Comparison of ENCODE assay signal across 8 cellular contexts in genomic region chr3:136860541-136860940, GRCh38. TPM values are rescaled to one million over a fixed set of nuclear protein-coding genes. Genes with fewer than 3 reads are reported as not detected.
A peak's percentile ranks its signal among the peaks of the same experiment; 100 is the strongest.
DNase-seq lines count a peak whose midpoint lies in the region; ATAC-seq and TF ChIP-seq lines count a peak whose summit lies in the region.

No MANE protein-coding gene starts in this region.

- no peaks in the 10 kb centered on the region for H3K27me3 Mint-ChIP-seq in activated CD4-positive, alpha-beta T cell treated with anti-CD3 and anti-CD28 coated beads for 36 hours

- 58 to 66% methylated on average over 4 of the region's 4 CpGs for WGBS in gastroesophageal sphincter (ENCODE audit: low coverage in 1 of 2), 2 donors

- ATAC-seq in activated CD4-positive, alpha-beta T cell treated with anti-CD3 and anti-CD28 coated beads for 36 hours: no peak
- ATAC-seq in gastroesophageal sphincter (no peak), GM19463 (IDR thresholded peaks at IDR 0.05; ENCODE audit: unreplicated experiment) (no peak)

- H3K4me3 Mint-ChIP-seq in activated CD4-positive, alpha-beta T cell treated with anti-CD3 and anti-CD28 coated beads for 36 hours: peak overlapping the region; percentile 96

- no peak for TF ChIP-seq POLR2A in gastroesophageal sphincter (IDR thresholded peaks at IDR 0.05)

- H3K36me3 ChIP-seq in SK-N-MC (ENCODE audit: insufficient read depth, low read length) (peaks cover 6% of the 10 kb centered on the region; the same call in 1 of the 2 replicates), gastroesophageal sphincter (no peaks in the 10 kb centered on the region), subcutaneous abdominal adipose tissue (ENCODE audit: control insufficient read depth in 5 of 5, insufficient read depth in 5 of 5, low read length in 5 of 5) (no peaks in the 10 kb centered on the region)

- no peaks in the 10 kb centered on the region for H3K9me3 ChIP-seq in SK-N-MC (ENCODE audit: low read depth, low read length)
- H3K9me3 ChIP-seq in gastroesophageal sphincter: no peaks in the 10 kb centered on the region
- no peaks in the 10 kb centered on the region for H3K9me3 ChIP-seq in subcutaneous abdominal adipose tissue (ENCODE audit: control insufficient read depth in 5 of 5, low read length in 5 of 5)

- no peak overlapping the region for H3K27ac ChIP-seq in SK-N-MC
- peak overlapping the region in 2 of 4 donors; percentile 95 to 96 for H3K27ac ChIP-seq in gastroesophageal sphincter
- H3K27ac ChIP-seq in subcutaneous abdominal adipose tissue (ENCODE audit: low read depth, low read length): no peak overlapping the region

- DNase-seq in activated CD4-positive, alpha-beta T cell treated with anti-CD3 and anti-CD28 coated beads for 36 hours: no peak
- DNase-seq in activated CD4-positive, alpha-beta T cell treated with anti-CD3 and anti-CD28 coated beads, Interleukin-2, amount 50 U/mL, for 48 hours: no peak
- no peak for DNase-seq in SK-N-MC (ENCODE audit: low read depth, low spot score)
- no peak for DNase-seq in DMS53 (lab: John Stamatoyannopoulos, UW)
- DNase-seq in NK-92 (lab: John Stamatoyannopoulos, UW; ENCODE audit: unreplicated experiment): no peak

- H3K4me3 ChIP-seq in SK-N-MC (0 out of 2 replicates have a peak overlapping the region, but pooled peaks have one; percentile 98), gastroesophageal sphincter (peak overlapping the region; percentile 89 to 93), subcutaneous abdominal adipose tissue (ENCODE audit: low read depth in 1 of 5, low read length in 5 of 5) (peak overlapping the region; percentile 81 to 95 (median 86))

- H3K9ac ChIP-seq in SK-N-MC (ENCODE audit: insufficient read length): no peak overlapping the region
- H3K9ac ChIP-seq in subcutaneous abdominal adipose tissue (ENCODE audit: low read length in 5 of 5): peak overlapping the region in 3 of 5 donors; percentile 16 to 45 (median 28)

- peak overlapping the region; percentile 98 for H3K27ac Mint-ChIP-seq in activated CD4-positive, alpha-beta T cell treated with anti-CD3 and anti-CD28 coated beads for 36 hours

- H3K4me1 ChIP-seq in gastroesophageal sphincter: peaks cover 0 to 37% (median 0%) of the 10 kb centered on the region in 3 donors
- H3K4me1 ChIP-seq in subcutaneous abdominal adipose tissue (ENCODE audit: control insufficient read depth in 5 of 5, insufficient read depth in 5 of 5, low read length in 5 of 5): peaks cover 2 to 61% (median 44%) of the 10 kb centered on the region in 5 donors

- CTCF ChIA-PET in activated CD4-positive, alpha-beta T cell treated with anti-CD3 and anti-CD28 coated beads for 36 hours (lab: Charles Lee): interaction anchor here (0.6 to 2.8 kb wide), 7 partner anchors 43 to 153 kb away, joined by 3 to 21 read pairs (median 3); partner anchors contain the start of genes SLC35G2 and STAG1

- H3K9me3 Mint-ChIP-seq in activated CD4-positive, alpha-beta T cell treated with anti-CD3 and anti-CD28 coated beads for 36 hours (ENCODE audit: low read depth): no peaks in the 10 kb centered on the region

- intact Hi-C loops in activated CD4-positive, alpha-beta T cell treated with anti-CD3 and anti-CD28 coated beads for 36 hours (cut with DNase I, micrococcal nuclease): loop anchor here (5.0 to 10.0 kb wide), 7 partner anchors 42 to 1972 kb away; partner anchors contain the start of genes ARMC8 (in 1 of the 2), PCCB (in 1 of the 2), PIK3CB (in 1 of the 2) and PPP2R3A (in 1 of the 2)

- TF ChIP-seq EP300 in gastroesophageal sphincter (IDR thresholded peaks at IDR 0.05): no peak

- H3K36me3 Mint-ChIP-seq in activated CD4-positive, alpha-beta T cell treated with anti-CD3 and anti-CD28 coated beads for 36 hours (ENCODE audit: low read depth): peaks cover 33% of the 10 kb centered on the region

- no peaks in the 10 kb centered on the region for H3K27me3 ChIP-seq in gastroesophageal sphincter
- H3K27me3 ChIP-seq in subcutaneous abdominal adipose tissue (ENCODE audit: control insufficient read depth in 5 of 5, insufficient read depth in 4 of 5, low read length in 5 of 5): no peaks in the 10 kb centered on the region

- POLR2A ChIA-PET in activated CD4-positive, alpha-beta T cell treated with anti-CD3 and anti-CD28 coated beads for 36 hours (lab: Charles Lee): interaction anchor here (0.6 to 4.5 kb wide), 3 partner anchors 29 to 130 kb away, joined by 3 to 46 read pairs (median 3); partner anchors contain the start of gene STAG1

- no peak for TF ChIP-seq CTCF in gastroesophageal sphincter (IDR thresholded peaks at IDR 0.05)

- H3K4me1 Mint-ChIP-seq in activated CD4-positive, alpha-beta T cell treated with anti-CD3 and anti-CD28 coated beads for 36 hours: peaks cover 30% of the 10 kb centered on the region

RNA-seq across cellular contexts. Expression of gene NCK1, which starts 1.5 kb away (rescaled TPM):
- 10 to 100 TPM; 30.4 to 31.9 TPM for total RNA-seq in activated CD4-positive, alpha-beta T cell treated with anti-CD3 and anti-CD28 coated beads for 36 hours
- total RNA-seq in gastroesophageal sphincter: 10 to 100 TPM; 35.4 to 44.6 (median 42.7) TPM

RNA-seq across cellular contexts. Expression of gene SLC35G2, which starts 41.6 kb away (rescaled TPM):
- 1 to 10 TPM; 1.7 to 2.0 TPM for total RNA-seq in activated CD4-positive, alpha-beta T cell treated with anti-CD3 and anti-CD28 coated beads for 36 hours
- total RNA-seq in gastroesophageal sphincter: 1 to 10 TPM; 3.3 to 6.1 (median 5.4) TPM
